Comparison of ENCODE assay signal across 8 cellular contexts in the genomic region with DNA sequence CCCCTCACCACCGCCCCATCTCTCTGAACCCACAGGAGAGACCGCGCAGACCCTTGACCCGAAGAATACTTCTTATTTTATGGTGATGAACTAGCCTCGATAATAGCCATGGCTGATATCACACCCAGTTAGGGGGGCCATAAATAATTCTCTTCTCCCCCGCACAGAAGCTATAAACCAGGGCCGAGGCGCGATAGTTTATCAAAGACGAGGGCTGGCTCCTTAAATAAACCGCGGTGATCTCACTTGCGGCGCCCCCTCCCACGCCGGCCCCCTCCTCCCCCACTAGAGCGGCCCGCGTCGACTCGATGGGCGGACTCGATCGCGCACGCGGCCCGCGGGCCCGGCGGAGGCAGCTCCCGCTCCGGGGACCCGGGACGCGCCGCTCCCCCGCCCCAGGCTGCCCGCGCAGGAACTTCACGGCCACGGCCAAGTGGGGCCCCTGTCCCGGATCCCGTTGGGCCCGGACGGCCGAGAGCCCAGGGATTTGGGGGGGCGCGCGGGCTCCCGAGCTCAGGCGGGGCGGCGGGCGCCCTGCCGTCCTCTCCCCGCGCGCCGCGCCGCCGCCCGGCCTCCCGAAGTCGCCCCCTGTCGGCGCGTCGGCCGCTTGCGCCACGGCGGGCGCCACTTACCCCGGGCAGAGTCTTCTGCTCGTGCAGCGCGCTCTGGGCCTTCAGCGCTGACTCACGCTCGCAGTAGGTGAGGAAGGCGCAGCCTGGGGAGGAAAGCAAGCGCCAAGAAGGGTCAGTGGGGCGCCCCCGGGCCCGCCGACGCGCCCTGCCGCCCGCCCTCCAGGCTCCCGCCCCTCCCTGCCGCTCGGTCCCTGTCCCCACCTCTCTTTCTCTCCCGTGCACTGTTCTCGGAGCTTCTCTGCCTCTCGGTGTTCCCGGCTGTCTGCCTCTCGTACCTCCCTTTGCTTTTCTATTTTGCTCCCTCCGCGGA.
DNase-seq lines count a peak whose midpoint lies in the region; ATAC-seq, FAIRE-seq and TF ChIP-seq lines count a peak whose summit lies in the region.

No MANE protein-coding gene starts in this region.

- intact Hi-C loops in Calu3 (cut with micrococcal nuclease; ENCODE audit: unreplicated experiment) = no loop called here
- intact Hi-C loops in GM12878 (cut with micrococcal nuclease; ENCODE audit: unreplicated experiment) = no loop called here

- TF ChIP-seq CTCF in Calu3 (IDR thresholded peaks at IDR 0.05; ENCODE audit: unreplicated experiment) (no peak), GM12878 (IDR thresholded peaks at IDR 0.05 in 2 of 3, conservative IDR thresholded peaks at IDR 0.05 in 1 of 3; ENCODE audit: control insufficient read depth in 2 of 3, extremely low read depth in 1 of 3, insufficient read depth in 1 of 3, low read depth in 3 of 3, low read length in 3 of 3) (peak in 1 of 3 experiments; percentile 12; a peak in 1 of 6 replicates)

- peaks cover 3 to 7% of the 10 kb centered on the region in 2 experiments; a peak in 3 of 4 replicates for H3K27me3 ChIP-seq in GM12878 (replicated peaks in 1 of 2; ENCODE audit: control insufficient read depth in 2 of 2, insufficient read depth in 2 of 2, low read length in 1 of 2)

- CTCF ChIA-PET in Calu3 (lab: Charles Lee) = interaction anchor here (0.7 to 0.8 kb wide), 3 partner anchors 9 to 116 kb away, joined by 3 to 6 read pairs (median 3); no protein-coding TSS in a partner anchor
- CTCF ChIA-PET in GM12878 (lab: Yijun Ruan, JAX) = interaction anchor here (0.6 kb wide), 1 partner anchor 141 kb away, joined by 3 read pairs; no protein-coding TSS in a partner anchor

- no peak overlapping the region for H3K4me2 ChIP-seq in GM12878 (ENCODE audit: control insufficient read depth, insufficient read depth)

- TF ChIP-seq POLR2A in GM12878 (IDR thresholded peaks at IDR 0.05; ENCODE audit: low read depth, low read length) = no peak

- no peaks in the 10 kb centered on the region for H3K36me3 ChIP-seq in GM12878 (ENCODE audit: control insufficient read depth in 2 of 2, insufficient read depth in 2 of 2, low read length in 1 of 2)

- H3K4me3 Mint-ChIP-seq in Calu3 (ENCODE audit: low read depth, unreplicated experiment) = peak overlapping the region; percentile 23
- no peak overlapping the region for H3K4me3 Mint-ChIP-seq in stimulated activated memory B cell treated with anti-CD40 and anti-IgM and Interleukin-4, amounts not matched to agents 10 μg/mL and 1 μg/mL and 100 μg/mL, for 72 hours

- in situ Hi-C loops in GM12878 (cut with MboI) = no loop called here

- no peaks in the 10 kb centered on the region for H3K9me3 Mint-ChIP-seq in Calu3 (ENCODE audit: low read depth, unreplicated experiment)
- no peaks in the 10 kb centered on the region for H3K9me3 Mint-ChIP-seq in stimulated activated memory B cell treated with anti-CD40 and anti-IgM and Interleukin-4, amounts not matched to agents 10 μg/mL and 1 μg/mL and 100 μg/mL, for 72 hours

- FAIRE-seq in GM12878 (lab: Jason Lieb, UNC) = no peak

- H3K4me3 ChIP-seq in GM12878 = no peak overlapping the region

- no peaks in the 10 kb centered on the region for H4K20me1 ChIP-seq in GM12878 (ENCODE audit: control insufficient read depth, insufficient read depth)

- H2AFZ ChIP-seq in GM12878 (ENCODE audit: control insufficient read depth, low read depth, low read length) = no peak overlapping the region

- H3K4me1 Mint-ChIP-seq in Calu3 (ENCODE audit: low read depth, unreplicated experiment) = no peaks in the 10 kb centered on the region
- H3K4me1 Mint-ChIP-seq in stimulated activated memory B cell treated with anti-CD40 and anti-IgM and Interleukin-4, amounts not matched to agents 10 μg/mL and 1 μg/mL and 100 μg/mL, for 72 hours = peaks cover 10% of the 10 kb centered on the region

- no peak overlapping the region for H3K27ac Mint-ChIP-seq in Calu3 (ENCODE audit: unreplicated experiment)
- H3K27ac Mint-ChIP-seq in stimulated activated memory B cell treated with anti-CD40 and anti-IgM and Interleukin-4, amounts not matched to agents 10 μg/mL and 1 μg/mL and 100 μg/mL, for 72 hours = no peak overlapping the region

- no peaks in the 10 kb centered on the region for H3K9me3 ChIP-seq in GM12878 (replicated peaks; ENCODE audit: control insufficient read depth, insufficient read depth, low read length)

- H3K9ac ChIP-seq in GM12878 (ENCODE audit: control insufficient read depth, insufficient read depth, low read length) = no peak overlapping the region

- no peak for TF ChIP-seq EP300 in GM12878 (IDR thresholded peaks at IDR 0.05; ENCODE audit: borderline replicate concordance in 1 of 2, control insufficient read depth in 1 of 2, low read depth in 2 of 2, low read length in 2 of 2)

- H3K27ac ChIP-seq in GM12878 (ENCODE audit: control insufficient read depth, insufficient read depth) = no peak overlapping the region

- POLR2A ChIA-PET in GM12878 (lab: Charles Lee) = no interaction called here

- H3K27me3 Mint-ChIP-seq in Calu3 (ENCODE audit: unreplicated experiment) = peaks cover 100% of the 10 kb centered on the region
- peaks cover 44% of the 10 kb centered on the region for H3K27me3 Mint-ChIP-seq in stimulated activated memory B cell treated with anti-CD40 and anti-IgM and Interleukin-4, amounts not matched to agents 10 μg/mL and 1 μg/mL and 100 μg/mL, for 72 hours

- 21% methylated on average over 39 of the region's 102 CpGs for WGBS in GM12878 (ENCODE audit: insufficient coverage, insufficient replicate concordance, low lambda C conversion rate, missing lambda C conversion rate)

- no peak for TF ChIP-seq RAD21 in GM12878 (IDR thresholded peaks at IDR 0.05; ENCODE audit: insufficient read depth, low read depth, low read length)

- ATAC-seq in GM12878 (peak; percentile 53), left lobe of liver (peak; percentile 64), GM21825 (IDR thresholded peaks at IDR 0.05; ENCODE audit: unreplicated experiment) (no peak), HG02870 (IDR thresholded peaks at IDR 0.05; ENCODE audit: unreplicated experiment) (no peak), GM21723 (IDR thresholded peaks at IDR 0.05; ENCODE audit: unreplicated experiment) (no peak)
- ATAC-seq in stimulated activated memory B cell treated with anti-CD40 and anti-IgM and Interleukin-4, amounts not matched to agents 10 μg/mL and 1 μg/mL and 100 μg/mL, for 72 hours = no peak

- BruUV-seq in Calu3 (replicated peaks; lab: Mats Ljungman, UMichigan) = no TSS peak
- no TSS peak for BruUV-seq in GM12878 (replicated peaks; lab: Mats Ljungman, UMichigan)

- H3K4me1 ChIP-seq in GM12878 (ENCODE audit: control insufficient read depth, insufficient read depth, low read length) = no peaks in the 10 kb centered on the region

- DNase-seq in Calu3 (peak; percentile 45), HPDE6-E6E7 (ENCODE audit: extremely low spot score) (peak; percentile 4), GM12878 (ENCODE audit: low read depth, low spot score) (no peak), left lobe of liver (ENCODE audit: low spot score) (no peak)

- no peaks in the 10 kb centered on the region for H3K79me2 ChIP-seq in GM12878 (ENCODE audit: control insufficient read depth, insufficient read depth, low read length)

- RAD21 ChIA-PET in GM12878 (lab: Charles Lee; ENCODE audit: unreplicated experiment) = no interaction called here

- SMC1A ChIA-PET in GM12878 (lab: Charles Lee; ENCODE audit: uncharacterized antibody, unreplicated experiment) = no interaction called here

- H3K36me3 Mint-ChIP-seq in Calu3 (ENCODE audit: insufficient read depth, unreplicated experiment) = no peaks in the 10 kb centered on the region
- no peaks in the 10 kb centered on the region for H3K36me3 Mint-ChIP-seq in stimulated activated memory B cell treated with anti-CD40 and anti-IgM and Interleukin-4, amounts not matched to agents 10 μg/mL and 1 μg/mL and 100 μg/mL, for 72 hours

TF ChIP-seq in GM12878, 131 proteins besides CTCF, POLR2A, EP300 and RAD21 (continues in another document):
- TF ChIP-seq, protein P1, sequence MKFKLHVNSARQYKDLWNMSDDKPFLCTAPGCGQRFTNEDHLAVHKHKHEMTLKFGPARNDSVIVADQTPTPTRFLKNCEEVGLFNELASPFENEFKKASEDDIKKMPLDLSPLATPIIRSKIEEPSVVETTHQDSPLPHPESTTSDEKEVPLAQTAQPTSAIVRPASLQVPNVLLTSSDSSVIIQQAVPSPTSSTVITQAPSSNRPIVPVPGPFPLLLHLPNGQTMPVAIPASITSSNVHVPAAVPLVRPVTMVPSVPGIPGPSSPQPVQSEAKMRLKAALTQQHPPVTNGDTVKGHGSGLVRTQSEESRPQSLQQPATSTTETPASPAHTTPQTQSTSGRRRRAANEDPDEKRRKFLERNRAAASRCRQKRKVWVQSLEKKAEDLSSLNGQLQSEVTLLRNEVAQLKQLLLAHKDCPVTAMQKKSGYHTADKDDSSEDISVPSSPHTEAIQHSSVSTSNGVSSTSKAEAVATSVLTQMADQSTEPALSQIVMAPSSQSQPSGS (IDR thresholded peaks at IDR 0.05; ENCODE audit: low read length) = no peak
- TF ChIP-seq TCF7 (IDR thresholded peaks at IDR 0.05; ENCODE audit: borderline replicate concordance) (no peak), RUNX3 (IDR thresholded peaks at IDR 0.05; ENCODE audit: low read length) (no peak), ZNF274 (IDR thresholded peaks at IDR 0.05; ENCODE audit: insufficient read depth, insufficient read length) (no peak), ZBED1 (IDR thresholded peaks at IDR 0.05; ENCODE audit: borderline replicate concordance) (no peak)
- TF ChIP-seq, protein P2, sequence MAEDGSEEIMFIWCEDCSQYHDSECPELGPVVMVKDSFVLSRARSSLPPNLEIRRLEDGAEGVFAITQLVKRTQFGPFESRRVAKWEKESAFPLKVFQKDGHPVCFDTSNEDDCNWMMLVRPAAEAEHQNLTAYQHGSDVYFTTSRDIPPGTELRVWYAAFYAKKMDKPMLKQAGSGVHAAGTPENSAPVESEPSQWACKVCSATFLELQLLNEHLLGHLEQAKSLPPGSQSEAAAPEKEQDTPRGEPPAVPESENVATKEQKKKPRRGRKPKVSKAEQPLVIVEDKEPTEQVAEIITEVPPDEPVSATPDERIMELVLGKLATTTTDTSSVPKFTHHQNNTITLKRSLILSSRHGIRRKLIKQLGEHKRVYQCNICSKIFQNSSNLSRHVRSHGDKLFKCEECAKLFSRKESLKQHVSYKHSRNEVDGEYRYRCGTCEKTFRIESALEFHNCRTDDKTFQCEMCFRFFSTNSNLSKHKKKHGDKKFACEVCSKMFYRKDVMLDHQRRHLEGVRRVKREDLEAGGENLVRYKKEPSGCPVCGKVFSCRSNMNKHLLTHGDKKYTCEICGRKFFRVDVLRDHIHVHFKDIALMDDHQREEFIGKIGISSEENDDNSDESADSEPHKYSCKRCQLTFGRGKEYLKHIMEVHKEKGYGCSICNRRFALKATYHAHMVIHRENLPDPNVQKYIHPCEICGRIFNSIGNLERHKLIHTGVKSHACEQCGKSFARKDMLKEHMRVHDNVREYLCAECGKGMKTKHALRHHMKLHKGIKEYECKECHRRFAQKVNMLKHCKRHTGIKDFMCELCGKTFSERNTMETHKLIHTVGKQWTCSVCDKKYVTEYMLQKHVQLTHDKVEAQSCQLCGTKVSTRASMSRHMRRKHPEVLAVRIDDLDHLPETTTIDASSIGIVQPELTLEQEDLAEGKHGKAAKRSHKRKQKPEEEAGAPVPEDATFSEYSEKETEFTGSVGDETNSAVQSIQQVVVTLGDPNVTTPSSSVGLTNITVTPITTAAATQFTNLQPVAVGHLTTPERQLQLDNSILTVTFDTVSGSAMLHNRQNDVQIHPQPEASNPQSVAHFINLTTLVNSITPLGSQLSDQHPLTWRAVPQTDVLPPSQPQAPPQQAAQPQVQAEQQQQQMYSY (CRISPR knock-in tag; IDR thresholded peaks at IDR 0.05) = no peak

Comparison
In these comparisons a context has a peak if more than half of its experiments do, and no peak if none do; other contexts are left out.
1. DNase-seq: peak in Calu3 (single experiment) and HPDE6-E6E7 (single experiment); none in GM12878 (single experiment) and left lobe of liver (single experiment).
2. ATAC-seq: peak in GM12878 (single experiment) and left lobe of liver (single experiment); none in GM21825 (single experiment), stimulated activated memory B cell treated with anti-CD40 and anti-IgM and Interleukin-4, amounts not matched to agents 10 μg/mL and 1 μg/mL and 100 μg/mL, for 72 hours (single experiment), HG02870 (single experiment) and GM21723 (single experiment).